14 cellular contexts compared by ENCODE assay signal in the genomic region with DNA sequence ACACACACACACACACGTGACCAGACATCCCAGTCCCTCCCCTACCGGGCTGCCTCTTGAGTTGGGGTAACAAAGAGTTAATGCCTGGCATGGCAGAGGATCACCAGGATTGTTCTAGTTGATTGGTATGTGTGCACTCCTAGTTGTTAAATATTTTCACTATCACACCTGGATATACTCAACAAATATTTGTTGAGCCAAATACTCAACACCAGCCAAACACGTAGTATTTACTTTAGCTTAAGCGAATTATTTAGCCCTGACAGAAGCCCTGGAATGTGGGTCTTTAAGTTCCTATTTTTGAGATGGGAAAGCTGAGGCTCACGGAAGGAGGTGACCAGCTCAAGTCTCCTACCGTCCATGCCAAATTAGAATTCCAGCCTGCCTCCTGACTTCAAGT. TPM values are rescaled to one million over a fixed set of nuclear protein-coding genes. Genes with fewer than 3 reads are reported as not detected.
A peak's percentile ranks its signal among the peaks of the same experiment; 100 is the strongest.
DNase-seq lines count a peak whose midpoint lies in the region; ATAC-seq and TF ChIP-seq lines count a peak whose summit lies in the region.
"Had no signal": no experiment of that assay in that cellular context is flagged by ENCODE, and none has a peak within 500 bp of the region (broad histone marks: within the 10 kb centered on the region; RNA-seq: fewer than 3 reads in every experiment).

No MANE protein-coding gene starts in this region.

- intact Hi-C loops in CD8-positive, alpha-beta T cell (cut with DNase I, micrococcal nuclease) = no loop called here
- intact Hi-C loops in head of caudate nucleus (cut with DNase I) = no loop called here

- no peaks in the 10 kb centered on the region for H3K27me3 Mint-ChIP-seq in CD8-positive, alpha-beta T cell (ENCODE audit: low read depth)
- H3K27me3 Mint-ChIP-seq in activated naive CD8-positive, alpha-beta T cell treated with anti-CD3 and anti-CD28 coated beads, Interleukin-2, amount 10 ng/mL, durations not matched to agents 7 days and 5 days = no peaks in the 10 kb centered on the region

- TF ChIP-seq CTCF in CD8-positive, alpha-beta T cell (IDR thresholded peaks at IDR 0.05) = no peak

- no peak overlapping the region for H3K4me3 Mint-ChIP-seq in CD8-positive, alpha-beta T cell
- H3K4me3 Mint-ChIP-seq in activated naive CD8-positive, alpha-beta T cell treated with anti-CD3 and anti-CD28 coated beads, Interleukin-2, amount 10 ng/mL, durations not matched to agents 7 days and 5 days = peak overlapping the region; percentile 75

- no peak overlapping the region for H3K4me3 ChIP-seq in CD8-positive, alpha-beta T cell (ENCODE audit: low read depth, low read length)
- H3K4me3 ChIP-seq in HUES6 (ENCODE audit: low read depth, low read length) = peak overlapping the region; percentile 48
- H3K4me3 ChIP-seq: testis had no signal

- ATAC-seq in CD8-positive, alpha-beta T cell = no peak
- no peak for ATAC-seq in activated naive CD8-positive, alpha-beta T cell treated with anti-CD3 and anti-CD28 coated beads, Interleukin-2, amount 10 ng/mL, durations not matched to agents 7 days and 5 days (ENCODE audit: low read depth)
- ATAC-seq in HG02798 (IDR thresholded peaks at IDR 0.05; ENCODE audit: poor library complexity, unreplicated experiment) (no peak), HG03196 (IDR thresholded peaks at IDR 0.05; ENCODE audit: unreplicated experiment) (no peak)

- no peak overlapping the region for H3K9ac ChIP-seq in HUES6 (ENCODE audit: low read length)

- peaks cover 94% of the 10 kb centered on the region for H3K4me1 Mint-ChIP-seq in CD8-positive, alpha-beta T cell (ENCODE audit: low read depth)
- H3K4me1 Mint-ChIP-seq in activated naive CD8-positive, alpha-beta T cell treated with anti-CD3 and anti-CD28 coated beads, Interleukin-2, amount 10 ng/mL, durations not matched to agents 7 days and 5 days = peaks cover 79% of the 10 kb centered on the region

- CTCF ChIA-PET in CD8-positive, alpha-beta T cell (lab: Charles Lee) = no interaction called here

- POLR2A ChIA-PET in CD8-positive, alpha-beta T cell (lab: Charles Lee) = interaction anchor here (0.9 kb wide), 1 partner anchor 9 kb away, joined by 3 read pairs; no protein-coding TSS in a partner anchor
- POLR2A ChIA-PET in activated naive CD8-positive, alpha-beta T cell treated with anti-CD3 and anti-CD28 coated beads, Interleukin-2, amount 10 ng/mL, durations not matched to agents 7 days and 5 days (lab: Charles Lee) = no interaction called here

- H3K27ac ChIP-seq in CD8-positive, alpha-beta T cell (ENCODE audit: low read depth, low read length) = peak overlapping the region; percentile 55
- no peak overlapping the region for H3K27ac ChIP-seq in HUES6 (ENCODE audit: low read depth, low read length)
- H3K27ac ChIP-seq: testis had no signal

- no peaks in the 10 kb centered on the region for H3K9me3 ChIP-seq in CD8-positive, alpha-beta T cell (ENCODE audit: low read length)
- no peaks in the 10 kb centered on the region for H3K9me3 ChIP-seq in HUES6 (ENCODE audit: control insufficient read depth, insufficient read depth, low read depth, low read length)
- H3K9me3 ChIP-seq: testis had no signal

- H3K9me3 Mint-ChIP-seq in CD8-positive, alpha-beta T cell = no peaks in the 10 kb centered on the region
- no peaks in the 10 kb centered on the region for H3K9me3 Mint-ChIP-seq in activated naive CD8-positive, alpha-beta T cell treated with anti-CD3 and anti-CD28 coated beads, Interleukin-2, amount 10 ng/mL, durations not matched to agents 7 days and 5 days

- DNase-seq in CD8-positive, alpha-beta T cell = no peak
- DNase-seq in activated naive CD8-positive, alpha-beta T cell treated with anti-CD3 and anti-CD28 coated beads, Interleukin-2, amount 10 ng/mL, durations not matched to agents 7 days and 5 days = no peak
- DNase-seq in mucosa of gallbladder (ENCODE audit: low spot score) = peak; percentile 14
- no peak for DNase-seq in GDM1 (lab: John Stamatoyannopoulos, UW)
- DNase-seq in head of caudate nucleus = no peak
- DNase-seq: activated CD4-positive, alpha-beta T cell treated with anti-CD3 and anti-CD28 coated beads for 1 hour; SHP77; stimulated activated CD4-positive, alpha-beta T cell treated with anti-CD3 and anti-CD28 coated beads, Interleukin-2, amount 100 ng/mL, for 48 hours; testis had no signal

- H3K27me3 ChIP-seq in CD8-positive, alpha-beta T cell (ENCODE audit: insufficient read depth, low read length) = no peaks in the 10 kb centered on the region
- peaks cover 2% of the 10 kb centered on the region; the same call in 1 of the 2 replicates for H3K27me3 ChIP-seq in HUES6 (ENCODE audit: control insufficient read depth, insufficient read depth, low read length)
- H3K27me3 ChIP-seq: testis had no signal

- peaks cover 52% of the 10 kb centered on the region for H3K36me3 ChIP-seq in CD8-positive, alpha-beta T cell (ENCODE audit: insufficient read depth, low read length)
- H3K36me3 ChIP-seq in HUES6 (ENCODE audit: control insufficient read depth, insufficient read depth, low read length) = no peaks in the 10 kb centered on the region

- H3K36me3 Mint-ChIP-seq in CD8-positive, alpha-beta T cell = peaks cover 62% of the 10 kb centered on the region
- peaks cover 38% of the 10 kb centered on the region for H3K36me3 Mint-ChIP-seq in activated naive CD8-positive, alpha-beta T cell treated with anti-CD3 and anti-CD28 coated beads, Interleukin-2, amount 10 ng/mL, durations not matched to agents 7 days and 5 days

- peak overlapping the region; percentile 97 for H3K27ac Mint-ChIP-seq in CD8-positive, alpha-beta T cell
- H3K27ac Mint-ChIP-seq in activated naive CD8-positive, alpha-beta T cell treated with anti-CD3 and anti-CD28 coated beads, Interleukin-2, amount 10 ng/mL, durations not matched to agents 7 days and 5 days = peak overlapping the region; percentile 96

- peaks cover 96% of the 10 kb centered on the region for H3K4me1 ChIP-seq in CD8-positive, alpha-beta T cell (ENCODE audit: insufficient read depth, low read length)
- H3K4me1 ChIP-seq in HUES6 (ENCODE audit: control insufficient read depth, insufficient read depth, low read length) = peaks cover 22% of the 10 kb centered on the region

RNA-seq across cellular contexts. Expression of a gene that starts 10.5 kb away (rescaled TPM):
- total RNA-seq in CD8-positive, alpha-beta T cell = 100 to 1,000 TPM; 413 to 436 TPM
- 100 to 1,000 TPM; 607 to 630 TPM for total RNA-seq in activated naive CD8-positive, alpha-beta T cell treated with anti-CD3 and anti-CD28 coated beads, Interleukin-2, amount 10 ng/mL, durations not matched to agents 7 days and 5 days
- 15.7 TPM for total RNA-seq in mucosa of gallbladder
- total RNA-seq: endothelial cell of umbilical vein, osteocyte had no signal

RNA-seq across cellular contexts. Expression of a gene that starts 27.5 kb away (rescaled TPM):
- total RNA-seq in CD8-positive, alpha-beta T cell = 100 to 1,000 TPM; 244 to 265 TPM
- 100 to 1,000 TPM; 424 to 433 TPM for total RNA-seq in activated naive CD8-positive, alpha-beta T cell treated with anti-CD3 and anti-CD28 coated beads, Interleukin-2, amount 10 ng/mL, durations not matched to agents 7 days and 5 days
- total RNA-seq in mucosa of gallbladder = 12.4 TPM
- total RNA-seq: endothelial cell of umbilical vein, osteocyte had no signal

RNA-seq across cellular contexts. Expression of a gene that starts 29.2 kb away (rescaled TPM):
- 10 to 100 TPM; 88.8 to 98.6 TPM for total RNA-seq in CD8-positive, alpha-beta T cell
- total RNA-seq in activated naive CD8-positive, alpha-beta T cell treated with anti-CD3 and anti-CD28 coated beads, Interleukin-2, amount 10 ng/mL, durations not matched to agents 7 days and 5 days = 100 to 1,000 TPM; 199 to 212 TPM
- total RNA-seq in mucosa of gallbladder = 3.0 TPM
- total RNA-seq: endothelial cell of umbilical vein, osteocyte had no signal

RNA-seq across cellular contexts. Expression of a gene that starts 44.4 kb away (rescaled TPM):
- 10 to 100 TPM; 53.7 to 57.5 TPM for total RNA-seq in CD8-positive, alpha-beta T cell
- 10 to 100 TPM; 43.4 to 44.4 TPM for total RNA-seq in activated naive CD8-positive, alpha-beta T cell treated with anti-CD3 and anti-CD28 coated beads, Interleukin-2, amount 10 ng/mL, durations not matched to agents 7 days and 5 days
- total RNA-seq in mucosa of gallbladder = 38.0 TPM

RNA-seq across cellular contexts. Expression of a gene that starts 50.9 kb away (rescaled TPM):
- total RNA-seq in CD8-positive, alpha-beta T cell = 1 to 10 TPM; 1.2 to 1.4 TPM
- 1 to 10 TPM; 8.2 to 9.2 TPM for total RNA-seq in activated naive CD8-positive, alpha-beta T cell treated with anti-CD3 and anti-CD28 coated beads, Interleukin-2, amount 10 ng/mL, durations not matched to agents 7 days and 5 days
- total RNA-seq in mucosa of gallbladder = 72.5 TPM
- total RNA-seq: osteocyte had no signal

Comparison
In these comparisons a context has a peak if more than half of its experiments do, and no peak if none do; other contexts are left out.
1. RNA of a gene that starts 10.5 kb away (total RNA-seq): 607 to 630 TPM in activated naive CD8-positive, alpha-beta T cell treated with anti-CD3 and anti-CD28 coated beads, Interleukin-2, amount 10 ng/mL, durations not matched to agents 7 days and 5 days and 413 to 436 TPM in CD8-positive, alpha-beta T cell; 15.7 TPM in mucosa of gallbladder (single experiment); every median in the first group is over 10 times any median in the second.
2. RNA of a gene that starts 27.5 kb away (total RNA-seq): 424 to 433 TPM in activated naive CD8-positive, alpha-beta T cell treated with anti-CD3 and anti-CD28 coated beads, Interleukin-2, amount 10 ng/mL, durations not matched to agents 7 days and 5 days and 244 to 265 TPM in CD8-positive, alpha-beta T cell; 12.4 TPM in mucosa of gallbladder (single experiment); every median in the first group is over 10 times any median in the second.
3. RNA of a gene that starts 29.2 kb away (total RNA-seq): 199 to 212 TPM in activated naive CD8-positive, alpha-beta T cell treated with anti-CD3 and anti-CD28 coated beads, Interleukin-2, amount 10 ng/mL, durations not matched to agents 7 days and 5 days and 88.8 to 98.6 TPM in CD8-positive, alpha-beta T cell; 3.0 TPM in mucosa of gallbladder (single experiment); every median in the first group is over 10 times any median in the second.